24 cellular contexts compared by ENCODE assay signal in genomic region chr13:39321578-39321977, GRCh38.
A peak's percentile ranks its signal among the peaks of the same experiment; 100 is the strongest.
DNase-seq lines count a peak whose midpoint lies in the region; ATAC-seq, FAIRE-seq and TF ChIP-seq lines count a peak whose summit lies in the region.
"Had no signal": no experiment of that assay in that cellular context is flagged by ENCODE, and none has a peak within 500 bp of the region (broad histone marks: within the 10 kb centered on the region; RNA-seq: fewer than 3 reads in every experiment).

No MANE protein-coding gene starts in this region.

- H2BK15ac ChIP-seq in mesenchymal stem cell (ENCODE audit: low read depth, poor library complexity, severe bottlenecking), result no peak overlapping the region

- H4K91ac ChIP-seq in mesenchymal stem cell (ENCODE audit: low read length), result no peak overlapping the region

- no peaks in the 10 kb centered on the region for H3K36me3 ChIP-seq in mesenchymal stem cell (ENCODE audit: control insufficient read depth in 1 of 2, insufficient read depth in 2 of 2, low read depth in 1 of 2, low read length in 2 of 2)
- H3K36me3 ChIP-seq: BLaER1 treated with 17β-estradiol and CSF1 and Interleukin-3, amounts not matched to agents 10 nM and 100 nM; cardiac muscle cell had no signal

- H2AK5ac ChIP-seq in mesenchymal stem cell (ENCODE audit: low read length, severe bottlenecking), result no peak overlapping the region

- H3K4me3 ChIP-seq in fibroblast of villous mesenchyme (ENCODE audit: low read depth, low read length), result no peak overlapping the region
- no peak overlapping the region for H3K4me3 ChIP-seq in mesenchymal stem cell (ENCODE audit: insufficient read depth in 1 of 2, low read depth in 1 of 2, low read length in 2 of 2)
- H3K4me3 ChIP-seq: BLaER1 treated with 17β-estradiol and CSF1 and Interleukin-3, amounts not matched to agents 10 nM and 100 nM; cardiac muscle cell had no signal

- H3K79me1 ChIP-seq in mesenchymal stem cell (replicated peaks; ENCODE audit: low read length, poor library complexity, severe bottlenecking), result no peaks in the 10 kb centered on the region

- no peaks in the 10 kb centered on the region for H3K9me3 Mint-ChIP-seq in T-helper 2 cell treated with Interferon-gamma antibody and Interleukin-4, amounts not matched to agents 5 μg/mL and 100 μg/mL, for 36 hours
- H3K9me3 Mint-ChIP-seq: activated T-helper 2 cell treated with anti-CD3 and anti-CD28 coated beads, Interferon-gamma antibody, Interleukin-2, Interleukin-4, amounts not matched to agents 10 μg/mL and 5 μg/mL and 100 μg/mL, durations not matched to agents 14 hours and 24 hours and 36 hours had no signal

- FAIRE-seq in frontal cortex (lab: Jason Lieb, UNC), result no peak
- FAIRE-seq: A204.1, D721Med, urothelium cell line had no signal

- H3K27me3 Mint-ChIP-seq in T-helper 2 cell treated with Interferon-gamma antibody and Interleukin-4, amounts not matched to agents 5 μg/mL and 100 μg/mL, for 36 hours (ENCODE audit: low read depth), result peaks cover 2% of the 10 kb centered on the region

- H3K4me2 ChIP-seq in mesenchymal stem cell (ENCODE audit: low read length, poor library complexity, severe bottlenecking), result no peak overlapping the region
- H3K4me2 ChIP-seq: BLaER1 treated with 17β-estradiol and CSF1 and Interleukin-3, amounts not matched to agents 10 nM and 100 nM had no signal

- peaks cover 3% of the 10 kb centered on the region for H3K4me1 ChIP-seq in mesenchymal stem cell (ENCODE audit: control insufficient read depth, insufficient read depth, low read depth, low read length)

- H3K9me3 ChIP-seq in mesenchymal stem cell (ENCODE audit: control insufficient read depth, low read length), result no peaks in the 10 kb centered on the region
- H3K9me3 ChIP-seq: BLaER1 treated with 17β-estradiol and CSF1 and Interleukin-3, amounts not matched to agents 10 nM and 100 nM had no signal

- H3K4me3 Mint-ChIP-seq in T-helper 2 cell treated with Interferon-gamma antibody and Interleukin-4, amounts not matched to agents 5 μg/mL and 100 μg/mL, for 36 hours, result no peak overlapping the region

- no peak overlapping the region for H3K4ac ChIP-seq in mesenchymal stem cell (ENCODE audit: low read depth in 1 of 2, low read length in 2 of 2)

- H2BK120ac ChIP-seq in mesenchymal stem cell (ENCODE audit: low read depth, low read length), result no peak overlapping the region

- intact Hi-C loops in Right ventricle myocardium inferior (cut with DNase I) (loop anchor here (5.0 kb wide), 1 partner anchor 281 kb away; the partner anchor contains the start of gene LHFPL6), cardiac septum (cut with DNase I) (no loop called here)

- H2BK5ac ChIP-seq in mesenchymal stem cell (ENCODE audit: low read depth, low read length, poor library complexity, severe bottlenecking), result no peak overlapping the region

- no peak overlapping the region for H3K27ac Mint-ChIP-seq in T-helper 2 cell treated with Interferon-gamma antibody and Interleukin-4, amounts not matched to agents 5 μg/mL and 100 μg/mL, for 36 hours
- H3K27ac Mint-ChIP-seq: activated T-helper 2 cell treated with anti-CD3 and anti-CD28 coated beads, Interferon-gamma antibody, Interleukin-2, Interleukin-4, amounts not matched to agents 10 μg/mL and 5 μg/mL and 100 μg/mL, durations not matched to agents 14 hours and 24 hours and 36 hours had no signal

- H3K27me3 ChIP-seq in mesenchymal stem cell (ENCODE audit: control insufficient read depth in 1 of 2, insufficient read depth in 1 of 2, low read length in 2 of 2), result no peaks in the 10 kb centered on the region
- H3K27me3 ChIP-seq: BLaER1 treated with 17β-estradiol and CSF1 and Interleukin-3, amounts not matched to agents 10 nM and 100 nM; cardiac muscle cell had no signal

- no peak overlapping the region for H2AFZ ChIP-seq in mesenchymal stem cell (ENCODE audit: low read depth, low read length)

- no peak for DNase-seq in Right ventricle myocardium inferior (ENCODE audit: missing footprints)
- DNase-seq in cardiac septum (ENCODE audit: low spot score), result no peak
- peak; percentile 51 for DNase-seq in fibroblast of villous mesenchyme (ENCODE audit: low read depth)
- peak; percentile 68 for DNase-seq in mesenchymal stem cell
- DNase-seq in NCI-H774 (lab: John Stamatoyannopoulos, UW), result no peak
- no peak for DNase-seq in T-helper 2 cell treated with Interferon-gamma antibody and Interleukin-4, amounts not matched to agents 5 μg/mL and 100 μg/mL, for 36 hours (ENCODE audit: low spot score)
- DNase-seq in frontal cortex (ENCODE audit: low spot score in 2 of 2), result no peak
- DNase-seq in D341Med (ENCODE audit: low spot score), result no peak
- DNase-seq: activated CD4-positive, alpha-beta T cell treated with anti-CD3 and anti-CD28 coated beads for 48 hours; Kasumi-1; NCI-H1105; NCI-H2171; NCI-H82; PC-3; SIG-M5; stimulated activated CD4-positive, alpha-beta T cell treated with anti-CD3 and anti-CD28 coated beads, Interleukin-4, amount 100 ng/mL, for 4 hours; substantia nigra; T-helper 1 cell had no signal

- H3K27ac ChIP-seq in mesenchymal stem cell (ENCODE audit: low read length, poor library complexity, severe bottlenecking), result no peak overlapping the region
- H3K27ac ChIP-seq: BLaER1 treated with 17β-estradiol and CSF1 and Interleukin-3, amounts not matched to agents 10 nM and 100 nM; cardiac muscle cell had no signal

- no peak overlapping the region for H3K18ac ChIP-seq in mesenchymal stem cell (ENCODE audit: low read depth in 1 of 2, low read length in 2 of 2)

- TF ChIP-seq CTCF in fibroblast of villous mesenchyme (IDR thresholded peaks at IDR 0.05; ENCODE audit: insufficient read depth, low read depth, low read length), result no peak

- H3K36me3 Mint-ChIP-seq in T-helper 2 cell treated with Interferon-gamma antibody and Interleukin-4, amounts not matched to agents 5 μg/mL and 100 μg/mL, for 36 hours (ENCODE audit: low read depth), result no peaks in the 10 kb centered on the region

- WGBS in mesenchymal stem cell, result 54% methylated on average over 1 of the region's 1 CpG

- no peak overlapping the region for H3K23ac ChIP-seq in mesenchymal stem cell (ENCODE audit: low read length in 2 of 2)

- H3K14ac ChIP-seq in mesenchymal stem cell (ENCODE audit: low read length in 2 of 2), result no peak overlapping the region

- H4K8ac ChIP-seq in mesenchymal stem cell (ENCODE audit: low read length), result no peak overlapping the region

- ATAC-seq in Right ventricle myocardium inferior, result peak; percentile 82
- ATAC-seq: PC-3 had no signal

- no peaks in the 10 kb centered on the region for H3K4me1 Mint-ChIP-seq in T-helper 2 cell treated with Interferon-gamma antibody and Interleukin-4, amounts not matched to agents 5 μg/mL and 100 μg/mL, for 36 hours (ENCODE audit: low read depth)

- H2BK12ac ChIP-seq in mesenchymal stem cell (ENCODE audit: low read length in 2 of 2), result no peak overlapping the region

- H3K9ac ChIP-seq in mesenchymal stem cell (ENCODE audit: low read length), result no peak overlapping the region
- H3K9ac ChIP-seq: BLaER1 treated with 17β-estradiol and CSF1 and Interleukin-3, amounts not matched to agents 10 nM and 100 nM had no signal

Comparison
In these comparisons a context has a peak if more than half of its experiments do, and no peak if none do; other contexts are left out.
1. DNase-seq: peak in fibroblast of villous mesenchyme (single experiment) and mesenchymal stem cell (single experiment); none in Right ventricle myocardium inferior (single experiment), cardiac septum (single experiment), NCI-H774 (single experiment), T-helper 2 cell treated with Interferon-gamma antibody and Interleukin-4, amounts not matched to agents 5 μg/mL and 100 μg/mL, for 36 hours (single experiment), frontal cortex (0 of 2) and D341Med (single experiment).